ENCODE assay signal across 8 cellular contexts in the genomic region with DNA sequence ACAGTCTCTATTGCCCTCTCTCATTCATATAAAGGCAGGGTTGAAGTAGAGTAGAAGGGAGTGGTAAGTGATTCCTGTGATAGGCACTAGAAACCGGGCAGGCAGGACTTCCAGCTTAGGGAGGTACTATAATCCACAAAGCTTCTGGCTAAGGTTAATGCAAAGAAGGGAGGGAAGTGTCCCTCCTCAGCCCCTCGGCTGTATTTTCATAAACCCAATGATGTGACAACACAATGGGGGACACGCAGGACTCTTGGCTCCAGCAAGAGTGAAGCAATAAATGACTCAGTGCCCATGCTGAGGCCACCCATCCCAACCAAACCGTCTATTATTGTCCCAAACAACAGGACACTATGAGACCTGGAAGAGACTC.
DNase-seq lines count a peak whose midpoint lies in the region; ATAC-seq and TF ChIP-seq lines count a peak whose summit lies in the region.

No MANE protein-coding gene starts in this region.

- peaks cover 4% of the 10 kb centered on the region for H3K4me1 ChIP-seq in parathyroid adenoma

- H3K4me2 ChIP-seq in parathyroid adenoma (ENCODE audit: low read length) = peak overlapping the region; percentile 47

- H3K27me3 ChIP-seq in MG63 = no peaks in the 10 kb centered on the region
- H3K27me3 ChIP-seq in parathyroid adenoma (ENCODE audit: control insufficient read depth, insufficient read depth, low read length) = no peaks in the 10 kb centered on the region

- no peak overlapping the region for H2AFZ ChIP-seq in parathyroid adenoma

- H3K9me3 ChIP-seq in MG63 (no peaks in the 10 kb centered on the region), parathyroid adenoma (ENCODE audit: control insufficient read depth, low read length) (no peaks in the 10 kb centered on the region)

- no peak overlapping the region for H3K27ac ChIP-seq in parathyroid adenoma

- no peaks in the 10 kb centered on the region for H3K79me2 ChIP-seq in parathyroid adenoma

- H3K36me3 ChIP-seq in MG63 (peaks cover 41% of the 10 kb centered on the region), parathyroid adenoma (ENCODE audit: control insufficient read depth, insufficient read depth, low read length) (no peaks in the 10 kb centered on the region)

- no peak overlapping the region for H3K9ac ChIP-seq in parathyroid adenoma

- peak; percentile 42 for ATAC-seq in GM18511 (IDR thresholded peaks at IDR 0.05; ENCODE audit: unreplicated experiment)

- H3K4me3 ChIP-seq in MG63 (no peak overlapping the region), parathyroid adenoma (ENCODE audit: low read depth, low read length) (no peak overlapping the region)

- no peak for TF ChIP-seq CTCF in parathyroid adenoma (IDR thresholded peaks at IDR 0.05)

- DNase-seq in MG63 (peak; percentile 54), dermis microvascular lymphatic vessel endothelial cell (ENCODE audit: low read depth in 2 of 2) (peak; percentile 62 to 68), retina (no peak), T-helper 9 cell (no peak), NCI-H2171 (lab: John Stamatoyannopoulos, UW) (no peak)
- no peak for DNase-seq in stimulated activated CD4-positive, alpha-beta T cell treated with anti-CD3 and anti-CD28 coated beads, Interleukin-4, amount 100 ng/mL, for 24 hours

Comparison
In these comparisons a context has a peak if more than half of its experiments do, and no peak if none do; other contexts are left out.
1. DNase-seq: peak in MG63 (single experiment) and dermis microvascular lymphatic vessel endothelial cell (2 of 2); none in retina (single experiment), T-helper 9 cell (single experiment), stimulated activated CD4-positive, alpha-beta T cell treated with anti-CD3 and anti-CD28 coated beads, Interleukin-4, amount 100 ng/mL, for 24 hours (single experiment) and NCI-H2171 (single experiment).